In genomic region chr5:170849374-170849773, GRCh38 we compare ENCODE assay signal across 21 cellular contexts.
DNase-seq lines count a peak whose midpoint lies in the region; TF ChIP-seq lines count a peak whose summit lies in the region.
"Had no signal": no experiment of that assay in that cellular context is flagged by ENCODE, and none has a peak within 500 bp of the region (broad histone marks: within the 10 kb centered on the region; RNA-seq: fewer than 3 reads in every experiment).

No MANE protein-coding gene starts in this region.

- H3K9ac ChIP-seq in Loucy (ENCODE audit: low read depth, low read length, poor library complexity, severe bottlenecking): no peak overlapping the region
- H3K9ac ChIP-seq: BLaER1, GM23248 had no signal

- no peaks in the 10 kb centered on the region for H3K9me2 ChIP-seq in Loucy (replicated peaks; ENCODE audit: low read depth, low read length)

- peak; percentile 4 for TF ChIP-seq CTCF in GM12873 (IDR thresholded peaks at IDR 0.05; ENCODE audit: insufficient read depth, low read depth, low read length, missing control alignments)
- 0 out of 2 replicates have a peak, but pooled peaks have one; percentile 8 for TF ChIP-seq CTCF in Loucy (conservative IDR thresholded peaks at IDR 0.05; ENCODE audit: low read length)
- TF ChIP-seq CTCF in cardiac fibroblast (IDR thresholded peaks at IDR 0.05; ENCODE audit: low read depth, low read length): peak; percentile 7

- H3K36me3 ChIP-seq in Loucy (ENCODE audit: insufficient read depth, low read length): no peaks in the 10 kb centered on the region
- H3K36me3 ChIP-seq: BLaER1 had no signal

- no peaks in the 10 kb centered on the region for H3K4me1 ChIP-seq in Loucy (ENCODE audit: insufficient read depth, low read length, poor library complexity, severe bottlenecking)
- H3K4me1 ChIP-seq: BLaER1 had no signal

- H4K20me1 ChIP-seq in Loucy (ENCODE audit: insufficient read depth, low read length, poor library complexity, severe bottlenecking): no peaks in the 10 kb centered on the region
- H4K20me1 ChIP-seq: BLaER1 had no signal

- no peaks in the 10 kb centered on the region for H3K79me2 ChIP-seq in Loucy (ENCODE audit: insufficient read depth, low read length)

- no peaks in the 10 kb centered on the region for H3K9me3 ChIP-seq in Loucy (ENCODE audit: insufficient read depth, low read depth, low read length)
- H3K9me3 ChIP-seq: A549, BLaER1 had no signal

- no peaks in the 10 kb centered on the region for H3F3A ChIP-seq in Loucy (ENCODE audit: low read depth)

- DNase-seq in cardiac fibroblast (ENCODE audit: low read depth in 2 of 2) (no peak), iPS-NIHi11 (ENCODE audit: low spot score) (peak; percentile 22), SHP77 treated with DMSO at 0.1 percent for 48 hours (lab: John Stamatoyannopoulos, UW) (no peak), NAMALWA (ENCODE audit: low spot score) (no peak), GF-D8 (lab: John Stamatoyannopoulos, UW) (no peak)
- DNase-seq: DMS79 treated with DMSO at 0.1 percent for 48 hours, GM23248, HFFc6, KG1, MV-4-11, NCI-H1417, NCI-H187, NCI-H226, NCI-H524, NCI-H82, RPMI8226, SIG-M5 had no signal

- H3K4me2 ChIP-seq in Loucy (ENCODE audit: low read depth, low read length, poor library complexity, severe bottlenecking): no peak overlapping the region
- H3K4me2 ChIP-seq: A549, BLaER1 had no signal

- H3K4me3 ChIP-seq in Loucy (ENCODE audit: low read length, poor library complexity, severe bottlenecking) (no peak overlapping the region), cardiac fibroblast (replicated peaks in 1 of 2; ENCODE audit: low read depth in 2 of 2, low read length in 2 of 2) (no peak overlapping the region)
- H3K4me3 ChIP-seq: A549, BLaER1, GM23248 had no signal

- no peaks in the 10 kb centered on the region for H3K27me3 ChIP-seq in Loucy (ENCODE audit: insufficient read depth, low read length, poor library complexity, severe bottlenecking)
- H3K27me3 ChIP-seq: BLaER1 had no signal

- no peak overlapping the region for H2AFZ ChIP-seq in Loucy (ENCODE audit: low read length)
- H2AFZ ChIP-seq: GM23248 had no signal
